Comparison of ENCODE assay signal across 31 cellular contexts in genomic region chr7:4238861-4239260, GRCh38.
"Had no signal": no experiment of that assay in that cellular context is flagged by ENCODE, and none has a peak within 500 bp of the region (broad histone marks: within the 10 kb centered on the region; RNA-seq: fewer than 3 reads in every experiment).

No MANE protein-coding gene starts in this region.

- H3K4me1 ChIP-seq: ascending aorta had no signal

- H3K9me3 Mint-ChIP-seq: activated B cell treated with CpG ODN at 0.5 μM for 24 hours; activated CD4-positive, alpha-beta memory T cell treated with anti-CD3 and anti-CD28 coated beads for 36 hours; activated CD8-positive, alpha-beta T cell treated with anti-CD3 and anti-CD28 coated beads for 36 hours; activated naive CD4-positive, alpha-beta T cell treated with anti-CD3 and anti-CD28 coated beads, Interleukin-2, amount 10 ng/mL, durations not matched to agents 7 days and 5 days; activated naive CD4-positive, alpha-beta T cell treated with anti-CD3 and anti-CD28 coated beads, Interleukin-2, amount 50 U/mL, for 24 hours; activated naive CD8-positive, alpha-beta T cell treated with anti-CD3 and anti-CD28 coated beads, Interleukin-2, amount 50 U/mL, for 24 hours; activated T-helper 2 cell treated with anti-CD3 and anti-CD28 coated beads, Interferon-gamma antibody, Interleukin-2, Interleukin-4, amounts not matched to agents 10 μg/mL and 5 μg/mL and 100 μg/mL, durations not matched to agents 14 hours and 24 hours and 36 hours; T-helper 2 cell treated with Interferon-gamma antibody and Interleukin-4, amounts not matched to agents 5 μg/mL and 100 μg/mL, for 36 hours had no signal

- H3K4me3 ChIP-seq: ascending aorta, cardiac muscle cell had no signal

- H3K27me3 ChIP-seq: ascending aorta, cardiac muscle cell had no signal

- H3K27ac Mint-ChIP-seq: activated B cell treated with CpG ODN at 0.5 μM for 24 hours; activated CD4-positive, alpha-beta memory T cell treated with anti-CD3 and anti-CD28 coated beads for 36 hours; activated CD4-positive, alpha-beta T cell treated with anti-CD3 and anti-CD28 coated beads, Interleukin-2, amount 10 ng/mL, durations not matched to agents 7 days and 5 days; activated CD8-positive, alpha-beta T cell treated with anti-CD3 and anti-CD28 coated beads for 36 hours; activated naive CD4-positive, alpha-beta T cell treated with anti-CD3 and anti-CD28 coated beads, Interleukin-2, amount 10 ng/mL, durations not matched to agents 7 days and 5 days; activated naive CD4-positive, alpha-beta T cell treated with anti-CD3 and anti-CD28 coated beads, Interleukin-2, amount 50 U/mL, for 24 hours; activated naive CD8-positive, alpha-beta T cell; activated naive CD8-positive, alpha-beta T cell treated with anti-CD3 and anti-CD28 coated beads, Interleukin-2, amount 10 ng/mL, durations not matched to agents 7 days and 5 days; activated naive CD8-positive, alpha-beta T cell treated with anti-CD3 and anti-CD28 coated beads, Interleukin-2, amount 50 U/mL, for 24 hours; activated T-cell treated with anti-CD3 and anti-CD28 coated beads, Interleukin-2, amount 50 U/mL, for 24 hours; activated T-helper 2 cell treated with anti-CD3 and anti-CD28 coated beads, Interferon-gamma antibody, Interleukin-2, Interleukin-4, amounts not matched to agents 10 μg/mL and 5 μg/mL and 100 μg/mL, durations not matched to agents 14 hours and 24 hours and 36 hours; T-helper 1 cell treated with Interleukin-12 subunit alpha and Interleukin-12 subunit beta and Interleukin-4 antibody, amounts not matched to agents 30 μg/mL and 1 μg/mL, for 36 hours; T-helper 2 cell treated with Interferon-gamma antibody and Interleukin-4, amounts not matched to agents 5 μg/mL and 100 μg/mL, for 36 hours had no signal

- H3K9me3 ChIP-seq: ascending aorta had no signal

- H3K36me3 ChIP-seq: cardiac muscle cell had no signal

- H3K27ac ChIP-seq: ascending aorta, cardiac muscle cell, VCaP had no signal

- H3K4me1 Mint-ChIP-seq: activated B cell treated with CpG ODN at 0.5 μM for 24 hours had no signal

- H3K27me3 Mint-ChIP-seq: activated B cell treated with CpG ODN at 0.5 μM for 24 hours; activated CD4-positive, alpha-beta T cell treated with anti-CD3 and anti-CD28 coated beads, Interleukin-2, amount 10 ng/mL, durations not matched to agents 7 days and 5 days; activated CD8-positive, alpha-beta T cell treated with anti-CD3 and anti-CD28 coated beads for 36 hours; activated naive CD4-positive, alpha-beta T cell treated with anti-CD3 and anti-CD28 coated beads, Interleukin-2, amount 50 U/mL, for 24 hours; activated naive CD8-positive, alpha-beta T cell; activated naive CD8-positive, alpha-beta T cell treated with anti-CD3 and anti-CD28 coated beads, Interleukin-2, amount 50 U/mL, for 24 hours; activated T-cell treated with anti-CD3 and anti-CD28 coated beads, Interleukin-2, amount 50 U/mL, for 24 hours had no signal

- H3K4me3 Mint-ChIP-seq: activated B cell treated with CpG ODN at 0.5 μM for 24 hours; activated CD4-positive, alpha-beta memory T cell treated with anti-CD3 and anti-CD28 coated beads for 36 hours; activated CD4-positive, alpha-beta T cell treated with anti-CD3 and anti-CD28 coated beads, Interleukin-2, amount 10 ng/mL, durations not matched to agents 7 days and 5 days; activated CD8-positive, alpha-beta T cell treated with anti-CD3 and anti-CD28 coated beads for 36 hours; activated naive CD4-positive, alpha-beta T cell treated with anti-CD3 and anti-CD28 coated beads, Interleukin-2, amount 10 ng/mL, durations not matched to agents 7 days and 5 days; activated naive CD4-positive, alpha-beta T cell treated with anti-CD3 and anti-CD28 coated beads, Interleukin-2, amount 50 U/mL, for 24 hours; activated naive CD8-positive, alpha-beta T cell; activated naive CD8-positive, alpha-beta T cell treated with anti-CD3 and anti-CD28 coated beads, Interleukin-2, amount 10 ng/mL, durations not matched to agents 7 days and 5 days; activated naive CD8-positive, alpha-beta T cell treated with anti-CD3 and anti-CD28 coated beads, Interleukin-2, amount 50 U/mL, for 24 hours; activated T-cell treated with anti-CD3 and anti-CD28 coated beads, Interleukin-2, amount 50 U/mL, for 24 hours; brain; T-helper 1 cell treated with Interleukin-12 subunit alpha and Interleukin-12 subunit beta and Interleukin-4 antibody, amounts not matched to agents 30 μg/mL and 1 μg/mL, for 36 hours; T-helper 2 cell treated with Interferon-gamma antibody and Interleukin-4, amounts not matched to agents 5 μg/mL and 100 μg/mL, for 36 hours had no signal

- DNase-seq: activated B cell treated with CpG ODN at 0.5 μM for 24 hours; activated CD4-positive, alpha-beta memory T cell treated with anti-CD3 and anti-CD28 coated beads for 36 hours; activated CD4-positive, alpha-beta T cell treated with anti-CD3 and anti-CD28 coated beads for 4 hours; activated CD4-positive, alpha-beta T cell treated with anti-CD3 and anti-CD28 coated beads, Interleukin-2, amount 10 ng/mL, durations not matched to agents 7 days and 5 days; activated CD4-positive, CD25-positive, alpha-beta regulatory T cell treated with anti-CD3 and anti-CD28 coated beads, Interleukin-2, amount 50 U/mL, for 72 hours; activated CD8-positive, alpha-beta memory T cell treated with anti-CD3 and anti-CD28 coated beads, Interleukin-2, amount 50 U/mL, for 4 hours; activated CD8-positive, alpha-beta T cell treated with anti-CD3 and anti-CD28 coated beads for 36 hours; activated gamma-delta T cell; activated naive CD4-positive, alpha-beta T cell treated with anti-CD3 and anti-CD28 coated beads, Interleukin-2, amount 10 ng/mL, durations not matched to agents 7 days and 5 days; activated naive CD4-positive, alpha-beta T cell treated with Interleukin-2 at 50 U/mL for 16 hours; activated naive CD8-positive, alpha-beta T cell treated with anti-CD3 and anti-CD28 coated beads, Interleukin-2, amount 10 ng/mL, durations not matched to agents 7 days and 5 days; activated naive CD8-positive, alpha-beta T cell treated with anti-CD3 and anti-CD28 coated beads, Interleukin-2, amount 50 U/mL, for 24 hours; activated T-cell treated with anti-CD3 and anti-CD28 coated beads for 4 hours; activated T-cell treated with anti-CD3 and anti-CD28 coated beads, Interleukin-2, amount 50 U/mL, for 24 hours; activated T-cell treated with anti-CD3 and anti-CD28 coated beads, Interleukin-2, amount 50 U/mL, for 48 hours; amygdala; anterior cingulate cortex; central memory CD4-positive, alpha-beta T cell; SW 1271; T-helper 1 cell; T-helper 2 cell; T-helper 9 cell had no signal

- ATAC-seq: activated CD8-positive, alpha-beta T cell treated with anti-CD3 and anti-CD28 coated beads for 36 hours; activated naive CD8-positive, alpha-beta T cell treated with anti-CD3 and anti-CD28 coated beads, Interleukin-2, amount 50 U/mL, for 24 hours had no signal

- H3K36me3 Mint-ChIP-seq: activated CD4-positive, alpha-beta memory T cell treated with anti-CD3 and anti-CD28 coated beads for 36 hours; activated naive CD4-positive, alpha-beta T cell treated with anti-CD3 and anti-CD28 coated beads, Interleukin-2, amount 10 ng/mL, durations not matched to agents 7 days and 5 days; activated naive CD4-positive, alpha-beta T cell treated with anti-CD3 and anti-CD28 coated beads, Interleukin-2, amount 50 U/mL, for 24 hours; activated naive CD8-positive, alpha-beta T cell; activated naive CD8-positive, alpha-beta T cell treated with anti-CD3 and anti-CD28 coated beads, Interleukin-2, amount 10 ng/mL, durations not matched to agents 7 days and 5 days had no signal
